In the genomic region with DNA sequence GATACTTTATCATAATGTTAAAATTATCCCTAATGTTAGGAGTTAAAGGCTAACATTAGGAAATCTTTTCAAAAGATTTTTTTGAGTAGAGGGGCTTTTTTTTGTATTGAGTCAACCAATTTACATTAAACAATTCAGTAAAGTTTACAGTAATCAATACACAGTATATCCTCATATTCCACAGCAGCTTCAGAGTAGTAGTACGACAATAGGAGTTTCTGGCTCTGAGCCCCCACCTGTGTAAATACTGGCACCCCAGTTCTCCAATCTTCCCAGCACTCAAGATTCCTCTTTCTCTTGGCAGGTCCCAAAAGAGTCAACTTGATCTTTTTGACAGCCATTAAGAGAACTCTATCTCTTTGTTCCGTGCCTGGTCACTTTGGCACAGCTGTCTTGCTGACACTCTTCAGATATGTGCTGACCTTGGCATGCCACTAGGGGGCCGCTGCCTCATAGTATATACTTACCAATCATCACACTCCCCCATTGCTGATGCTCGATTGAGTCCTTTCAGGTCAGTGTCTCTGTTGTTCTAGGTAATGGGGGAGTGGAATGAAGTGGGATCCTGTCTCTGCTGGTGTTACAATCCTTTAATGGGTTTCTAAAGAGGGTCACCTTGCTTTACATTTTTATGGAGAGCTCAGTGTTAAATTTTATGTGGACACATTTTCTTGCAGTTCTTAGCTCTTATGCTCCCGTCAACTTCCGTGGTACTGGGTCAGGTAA, we compare ENCODE assay signal across 8 cellular contexts. TPM values are rescaled to one million over a fixed set of nuclear protein-coding genes. Genes with fewer than 3 reads are reported as not detected.
DNase-seq lines count a peak whose midpoint lies in the region; ATAC-seq, FAIRE-seq and TF ChIP-seq lines count a peak whose summit lies in the region.

No MANE protein-coding gene starts in this region.

- H2BK120ac ChIP-seq in H1 (replicated peaks; ENCODE audit: low read depth, low read length) = no peak overlapping the region

- H3K79me2 ChIP-seq in H1 (ENCODE audit: control insufficient read depth in 1 of 2, insufficient read depth in 2 of 2, low read length in 2 of 2) = no peaks in the 10 kb centered on the region

- H3K56ac ChIP-seq in H1 (replicated peaks; ENCODE audit: insufficient read length, low read depth, low read length) = no peak overlapping the region

- H3K36me3 Mint-ChIP-seq in activated CD8-positive, alpha-beta T cell treated with anti-CD3 and anti-CD28 coated beads, Interleukin-2, amount 10 ng/mL, durations not matched to agents 7 days and 5 days (ENCODE audit: low read depth) = no peaks in the 10 kb centered on the region

- no peak overlapping the region for H3K9ac ChIP-seq in H1 (replicated peaks in 1 of 4; ENCODE audit: extremely low read depth in 1 of 4, low read depth in 3 of 4, low read length in 3 of 4)

- no peak overlapping the region for H3K4me2 ChIP-seq in H1 (ENCODE audit: insufficient read depth in 1 of 2, low read depth in 2 of 2, low read length in 2 of 2)

- no peak overlapping the region for H2BK5ac ChIP-seq in H1 (ENCODE audit: low read depth, low read length)

- H2AK5ac ChIP-seq in H1 (ENCODE audit: low read depth, low read length) = no peak overlapping the region

- DNase-seq in CD1c-positive myeloid dendritic cell (ENCODE audit: extremely low spot score) (peak; percentile 74), NCI-H748 treated with DMSO at 0.1 percent for 48 hours (lab: John Stamatoyannopoulos, UW) (peak; percentile 25), H1 (ENCODE audit: low read depth in 1 of 2, low spot score in 2 of 2) (peak; percentile 38 to 79), mucosa of descending colon (peak; percentile 69 to 90 (median 76))
- DNase-seq in activated CD8-positive, alpha-beta T cell treated with anti-CD3 and anti-CD28 coated beads, Interleukin-2, amount 10 ng/mL, durations not matched to agents 7 days and 5 days = peak; percentile 84
- DNase-seq in stimulated activated CD8-positive, alpha-beta memory T cell treated with anti-CD3 and anti-CD28 coated beads, Interleukin-4, amount 100 ng/mL, for 48 hours = peak; percentile 81

- TF ChIP-seq POLR2A in H1 (IDR thresholded peaks at IDR 0.05; ENCODE audit: control extremely low read depth in 1 of 2, low read depth in 2 of 2, low read length in 2 of 2) = no peak

- H3K4me3 Mint-ChIP-seq in activated CD8-positive, alpha-beta T cell treated with anti-CD3 and anti-CD28 coated beads, Interleukin-2, amount 10 ng/mL, durations not matched to agents 7 days and 5 days = no peak overlapping the region

- no peaks in the 10 kb centered on the region for H3K36me3 ChIP-seq in H1 (ENCODE audit: control insufficient read depth in 2 of 4, insufficient read depth in 4 of 4, low read length in 3 of 4)
- H3K36me3 ChIP-seq in mucosa of descending colon (ENCODE audit: low read depth) = no peaks in the 10 kb centered on the region

- TF ChIP-seq RAD21 in H1 (IDR thresholded peaks at IDR 0.05 in 1 of 2, conservative IDR thresholded peaks at IDR 0.05 in 1 of 2; ENCODE audit: low read depth in 2 of 2, low read length in 2 of 2) = peak; percentile 75 to 80

- no peak overlapping the region for H2BK20ac ChIP-seq in H1 (ENCODE audit: low read length)

- H3K27ac Mint-ChIP-seq in activated CD8-positive, alpha-beta T cell treated with anti-CD3 and anti-CD28 coated beads, Interleukin-2, amount 10 ng/mL, durations not matched to agents 7 days and 5 days = no peak overlapping the region

- no peak overlapping the region for H2BK15ac ChIP-seq in H1 (ENCODE audit: low read length)

- no peaks in the 10 kb centered on the region for H3K9me3 Mint-ChIP-seq in activated CD8-positive, alpha-beta T cell treated with anti-CD3 and anti-CD28 coated beads, Interleukin-2, amount 10 ng/mL, durations not matched to agents 7 days and 5 days (ENCODE audit: insufficient read depth)

- no peak overlapping the region for H3K27ac ChIP-seq in H1 (ENCODE audit: low read depth, low read length)

- H3K23ac ChIP-seq in H1 (ENCODE audit: insufficient read length) = no peak overlapping the region

- H4K91ac ChIP-seq in H1 (replicated peaks; ENCODE audit: insufficient read length, low read length) = no peak overlapping the region

- H3K27me3 Mint-ChIP-seq in activated CD8-positive, alpha-beta T cell treated with anti-CD3 and anti-CD28 coated beads, Interleukin-2, amount 10 ng/mL, durations not matched to agents 7 days and 5 days (ENCODE audit: low read depth) = no peaks in the 10 kb centered on the region

- H3K4me3 ChIP-seq in H1 (ENCODE audit: extremely low read depth in 1 of 4, insufficient read depth in 2 of 4, low read depth in 3 of 4, low read length in 4 of 4) (no peak overlapping the region), mucosa of descending colon (no peak overlapping the region)

- intact Hi-C loops in mucosa of descending colon (cut with DNase I, micrococcal nuclease) = loop anchor here (2.0 to 10.0 kb wide), 2 partner anchors 108 to 110 kb away; no protein-coding TSS in a partner anchor

- no peaks in the 10 kb centered on the region for H3K27me3 ChIP-seq in H1 (replicated peaks in 1 of 4; ENCODE audit: control insufficient read depth in 3 of 4, extremely low read depth in 1 of 4, insufficient read depth in 3 of 4, low read length in 3 of 4)

- CTCF ChIA-PET in activated CD8-positive, alpha-beta T cell treated with anti-CD3 and anti-CD28 coated beads, Interleukin-2, amount 10 ng/mL, durations not matched to agents 7 days and 5 days (lab: Charles Lee) = interaction anchor here (0.6 to 10.7 kb wide), 49 partner anchors 9 to 664 kb away, joined by 3 to 296 read pairs (median 5); no protein-coding TSS in a partner anchor
- CTCF ChIA-PET in H1 (lab: Charles Lee; ENCODE audit: partially characterized antibody) = interaction anchor here (0.7 to 6.4 kb wide), 48 partner anchors 9 to 210 kb away, joined by 3 to 73 read pairs (median 4); a partner anchor contains a TSS

- H3K4me1 ChIP-seq in H1 (replicated peaks in 1 of 4; ENCODE audit: control insufficient read depth in 3 of 4, insufficient read depth in 4 of 4, low read length in 3 of 4) = no peaks in the 10 kb centered on the region
- H3K4me1 ChIP-seq in mucosa of descending colon (ENCODE audit: low read depth) = no peaks in the 10 kb centered on the region

- H3K4me1 Mint-ChIP-seq in activated CD8-positive, alpha-beta T cell treated with anti-CD3 and anti-CD28 coated beads, Interleukin-2, amount 10 ng/mL, durations not matched to agents 7 days and 5 days (ENCODE audit: low read depth) = peaks cover 12% of the 10 kb centered on the region

- TF ChIP-seq EP300 in H1 (IDR thresholded peaks at IDR 0.05; ENCODE audit: borderline replicate concordance in 1 of 2, low read depth in 2 of 2, low read length in 2 of 2) = no peak

- TF ChIP-seq CTCF in H1 (IDR thresholded peaks at IDR 0.05; ENCODE audit: control extremely low read depth in 1 of 3, insufficient read depth in 1 of 3, low read depth in 1 of 3, low read length in 3 of 3) (peak; percentile 70 to 94 (median 76)), mucosa of descending colon (IDR thresholded peaks at IDR 0.05) (peak; percentile 81)

- ATAC-seq in GM19328 (IDR thresholded peaks at IDR 0.05; ENCODE audit: unreplicated experiment) = peak; percentile 100
- ATAC-seq in HG03432 (IDR thresholded peaks at IDR 0.05; ENCODE audit: unreplicated experiment) = peak; percentile 98
- peak; percentile 100 for ATAC-seq in activated CD8-positive, alpha-beta T cell treated with anti-CD3 and anti-CD28 coated beads, Interleukin-2, amount 10 ng/mL, durations not matched to agents 7 days and 5 days
- peak; percentile 97 for ATAC-seq in mucosa of descending colon

- H4K5ac ChIP-seq in H1 (ENCODE audit: insufficient read length, low read depth, low read length) = no peak overlapping the region

- no peaks in the 10 kb centered on the region for H3K79me1 ChIP-seq in H1 (ENCODE audit: low read depth, low read length)

- H4K20me1 ChIP-seq in H1 (replicated peaks in 1 of 2; ENCODE audit: control insufficient read depth in 1 of 2, insufficient read depth in 2 of 2, low read length in 2 of 2) = no peaks in the 10 kb centered on the region

- H3K14ac ChIP-seq in H1 (ENCODE audit: insufficient read length) = no peak overlapping the region

- H3K9me3 ChIP-seq in H1 (ENCODE audit: insufficient read depth in 2 of 2, low read depth in 1 of 2, low read length in 1 of 2) (no peaks in the 10 kb centered on the region), mucosa of descending colon (no peaks in the 10 kb centered on the region)

- peak; percentile 78 for FAIRE-seq in H1 (lab: Jason Lieb, UNC)

- POLR2A ChIA-PET in activated CD8-positive, alpha-beta T cell treated with anti-CD3 and anti-CD28 coated beads, Interleukin-2, amount 10 ng/mL, durations not matched to agents 7 days and 5 days (lab: Charles Lee) = interaction anchor here (0.7 to 1.5 kb wide), 4 partner anchors 18 to 63 kb away, joined by 3 to 6 read pairs (median 4); a partner anchor contains a TSS
- POLR2A ChIA-PET in H1 (lab: Charles Lee; ENCODE audit: partially characterized antibody) = interaction anchor here (0.6 to 1.6 kb wide), 3 partner anchors 14 to 63 kb away, joined by 3 to 7 read pairs (median 6); a partner anchor contains a TSS

- 63% methylated on average over 6 of the region's 6 CpGs; no CpG with 5 or more reads in 1 of the 2 experiments for WGBS in H1 (ENCODE audit: extremely low coverage in 1 of 2, insufficient coverage in 1 of 2, insufficient read length in 1 of 2, insufficient replicate concordance in 2 of 2, low coverage in 1 of 2, low lambda C conversion rate in 2 of 2, missing lambda C conversion rate in 1 of 2), 2 experiments

- H2BK12ac ChIP-seq in H1 (ENCODE audit: low read depth, low read length) = no peak overlapping the region

- no peak overlapping the region for H4K8ac ChIP-seq in H1 (ENCODE audit: extremely low read depth, insufficient read depth, low read length)

- no peaks in the 10 kb centered on the region for H3K23me2 ChIP-seq in H1 (ENCODE audit: low read depth, low read length)

- no peak overlapping the region for H3K18ac ChIP-seq in H1 (ENCODE audit: extremely low read depth, low read length)

- H3K4ac ChIP-seq in H1 (replicated peaks; ENCODE audit: insufficient read length, low read depth, low read length) = no peak overlapping the region

- H2AFZ ChIP-seq in H1 (ENCODE audit: low read length) = peak overlapping the region; percentile 91

TF ChIP-seq in H1, 55 proteins besides CTCF, POLR2A, EP300 and RAD21 (continues in another document):
- TF ChIP-seq CREB1 (IDR thresholded peaks at IDR 0.05) = 0 out of 2 replicates have a peak, but pooled peaks have one; percentile 48

RNA-seq across cellular contexts. Expression of a gene that starts 19.5 kb away (rescaled TPM):
- 100 to 1,000 TPM; 203 to 216 TPM for total RNA-seq in activated CD8-positive, alpha-beta T cell treated with anti-CD3 and anti-CD28 coated beads, Interleukin-2, amount 10 ng/mL, durations not matched to agents 7 days and 5 days
- 223 and 234 TPM in 2 replicates for total RNA-seq in H1 (2021; fragmentation: NEBNext Ultra II Directional; extraction: Animal tissue kit (Norgen Biotek cat#: 25700))
- 64.8 and 97.8 TPM in 2 replicates for polyA plus RNA-seq in H1 (2011; rRNA removed)
- 81.2 TPM for polyA plus RNA-seq in H1 (2011; cell fraction: cytosol; rRNA removed)
- polyA plus RNA-seq in H1 (2011; cell fraction: nucleus; rRNA removed) = 37.7 TPM
- 164 to 315 TPM (median 178 TPM) in 4 replicates for polyA plus RNA-seq in H1 (2012, experiment 1 of 2)
- 92.4 TPM for polyA plus RNA-seq in H1 (2012, experiment 2 of 2)
- polyA plus RNA-seq in H1 (2013, experiment 1 of 2) = 165 TPM
- 165 TPM for polyA plus RNA-seq in H1 (2013, experiment 2 of 2)
- polyA minus RNA-seq in H1 (2011; rRNA and poly(A)+ RNA removed) = 348 and 404 TPM in 2 replicates
- polyA minus RNA-seq in H1 (2011; cell fraction: cytosol; rRNA and poly(A)+ RNA removed) = 156 TPM
- polyA minus RNA-seq in H1 (2011; cell fraction: nucleus; rRNA and poly(A)+ RNA removed) = 113 TPM
- 100 to 1,000 TPM; 175 to 323 (median 190) TPM for total RNA-seq in mucosa of descending colon

Comparison
In these comparisons a context has a peak if more than half of its experiments do, and no peak if none do; other contexts are left out.
1. DNase-seq: peak in every context shown above with its lines; median percentile 84 in activated CD8-positive, alpha-beta T cell treated with anti-CD3 and anti-CD28 coated beads, Interleukin-2, amount 10 ng/mL, durations not matched to agents 7 days and 5 days; 81 in stimulated activated CD8-positive, alpha-beta memory T cell treated with anti-CD3 and anti-CD28 coated beads, Interleukin-4, amount 100 ng/mL, for 48 hours; 76 in mucosa of descending colon; 74 in CD1c-positive myeloid dendritic cell; 58 in H1; 25 in NCI-H748 treated with DMSO at 0.1 percent for 48 hours.